In the genomic region with DNA sequence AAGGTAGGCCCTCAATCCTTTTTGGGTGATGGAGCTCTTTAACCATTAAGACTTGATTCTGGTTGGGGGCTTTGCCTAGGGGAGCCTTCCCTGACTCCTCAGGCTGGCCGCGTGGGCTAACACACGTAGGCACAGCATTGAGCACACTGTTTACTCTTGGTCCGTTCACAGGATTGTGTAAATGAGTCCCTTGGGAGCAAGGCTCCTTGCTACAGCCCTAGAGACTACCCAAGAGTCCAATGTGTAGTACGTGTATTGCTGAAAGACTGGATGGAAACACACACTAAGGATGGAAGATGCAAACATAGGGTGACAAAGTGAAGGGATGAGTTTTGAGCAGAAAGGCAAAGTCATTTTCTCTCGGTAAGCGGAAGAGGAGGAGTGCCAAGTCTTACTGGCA, we compare ENCODE assay signal across 1 cellular context.
TF ChIP-seq lines count a peak whose summit lies in the region.

No MANE protein-coding gene starts in this region.

TF ChIP-seq in K562, 482 proteins besides CTCF, POLR2A, EP300 and RAD21:
- TF ChIP-seq NFRKB (IDR thresholded peaks at IDR 0.05; ENCODE audit: low read depth) (0 out of 2 replicates have a peak, but pooled peaks have one; percentile 33), RBM17 (IDR thresholded peaks at IDR 0.05; ENCODE audit: borderline replicate concordance, low read depth, low read length) (no peak), PHB (CRISPR knock-in tag; IDR thresholded peaks at IDR 0.05) (no peak), ESRRB (CRISPR knock-in tag; IDR thresholded peaks at IDR 0.05; ENCODE audit: borderline replicate concordance) (no peak), ZFX (CRISPR knock-in tag; IDR thresholded peaks at IDR 0.05) (peak; percentile 55; the same call in 1 of the 2 replicates), ZNF766 (CRISPR knock-in tag; conservative IDR thresholded peaks at IDR 0.05) (no peak), CHD4 (IDR thresholded peaks at IDR 0.05; ENCODE audit: insufficient read depth, insufficient replicate concordance, low read depth, low read length, poor library complexity, severe bottlenecking) (no peak), NFE2 (IDR thresholded peaks at IDR 0.05; ENCODE audit: low read depth) (no peak), ZC3H11A (IDR thresholded peaks at IDR 0.05; ENCODE audit: low read depth, low read length) (no peak), RBFOX2 (IDR thresholded peaks at IDR 0.05; ENCODE audit: low read depth, low read length) (0 out of 2 replicates have a peak, but pooled peaks have one; percentile 22), MEF2D (tag; conservative IDR thresholded peaks at IDR 0.05; ENCODE audit: low read depth) (0 out of 2 replicates have a peak, but pooled peaks have one; percentile 5), GABPA (tag; conservative IDR thresholded peaks at IDR 0.05; ENCODE audit: low read depth) (peak; percentile 27; the same call in 1 of the 2 replicates), SIRT6 (IDR thresholded peaks at IDR 0.05; ENCODE audit: low read depth, low read length) (no peak), CAMTA2 (CRISPR knock-in tag; conservative IDR thresholded peaks at IDR 0.05) (no peak), HNRNPK (IDR thresholded peaks at IDR 0.05; ENCODE audit: low read depth, low read length, poor library complexity, severe bottlenecking) (no peak), BRD4 (IDR thresholded peaks at IDR 0.05) (no peak)
- TF ChIP-seq, protein P1, sequence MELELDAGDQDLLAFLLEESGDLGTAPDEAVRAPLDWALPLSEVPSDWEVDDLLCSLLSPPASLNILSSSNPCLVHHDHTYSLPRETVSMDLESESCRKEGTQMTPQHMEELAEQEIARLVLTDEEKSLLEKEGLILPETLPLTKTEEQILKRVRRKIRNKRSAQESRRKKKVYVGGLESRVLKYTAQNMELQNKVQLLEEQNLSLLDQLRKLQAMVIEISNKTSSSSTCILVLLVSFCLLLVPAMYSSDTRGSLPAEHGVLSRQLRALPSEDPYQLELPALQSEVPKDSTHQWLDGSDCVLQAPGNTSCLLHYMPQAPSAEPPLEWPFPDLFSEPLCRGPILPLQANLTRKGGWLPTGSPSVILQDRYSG (tag; conservative IDR thresholded peaks at IDR 0.05; ENCODE audit: low read depth): 0 out of 2 replicates have a peak, but pooled peaks have one; percentile 8
- TF ChIP-seq, protein P2, sequence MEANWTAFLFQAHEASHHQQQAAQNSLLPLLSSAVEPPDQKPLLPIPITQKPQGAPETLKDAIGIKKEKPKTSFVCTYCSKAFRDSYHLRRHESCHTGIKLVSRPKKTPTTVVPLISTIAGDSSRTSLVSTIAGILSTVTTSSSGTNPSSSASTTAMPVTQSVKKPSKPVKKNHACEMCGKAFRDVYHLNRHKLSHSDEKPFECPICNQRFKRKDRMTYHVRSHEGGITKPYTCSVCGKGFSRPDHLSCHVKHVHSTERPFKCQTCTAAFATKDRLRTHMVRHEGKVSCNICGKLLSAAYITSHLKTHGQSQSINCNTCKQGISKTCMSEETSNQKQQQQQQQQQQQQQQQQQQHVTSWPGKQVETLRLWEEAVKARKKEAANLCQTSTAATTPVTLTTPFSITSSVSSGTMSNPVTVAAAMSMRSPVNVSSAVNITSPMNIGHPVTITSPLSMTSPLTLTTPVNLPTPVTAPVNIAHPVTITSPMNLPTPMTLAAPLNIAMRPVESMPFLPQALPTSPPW (CRISPR knock-in tag; IDR thresholded peaks at IDR 0.05): peak; percentile 17; the same call in 1 of the 2 replicates
- TF ChIP-seq, protein P3, sequence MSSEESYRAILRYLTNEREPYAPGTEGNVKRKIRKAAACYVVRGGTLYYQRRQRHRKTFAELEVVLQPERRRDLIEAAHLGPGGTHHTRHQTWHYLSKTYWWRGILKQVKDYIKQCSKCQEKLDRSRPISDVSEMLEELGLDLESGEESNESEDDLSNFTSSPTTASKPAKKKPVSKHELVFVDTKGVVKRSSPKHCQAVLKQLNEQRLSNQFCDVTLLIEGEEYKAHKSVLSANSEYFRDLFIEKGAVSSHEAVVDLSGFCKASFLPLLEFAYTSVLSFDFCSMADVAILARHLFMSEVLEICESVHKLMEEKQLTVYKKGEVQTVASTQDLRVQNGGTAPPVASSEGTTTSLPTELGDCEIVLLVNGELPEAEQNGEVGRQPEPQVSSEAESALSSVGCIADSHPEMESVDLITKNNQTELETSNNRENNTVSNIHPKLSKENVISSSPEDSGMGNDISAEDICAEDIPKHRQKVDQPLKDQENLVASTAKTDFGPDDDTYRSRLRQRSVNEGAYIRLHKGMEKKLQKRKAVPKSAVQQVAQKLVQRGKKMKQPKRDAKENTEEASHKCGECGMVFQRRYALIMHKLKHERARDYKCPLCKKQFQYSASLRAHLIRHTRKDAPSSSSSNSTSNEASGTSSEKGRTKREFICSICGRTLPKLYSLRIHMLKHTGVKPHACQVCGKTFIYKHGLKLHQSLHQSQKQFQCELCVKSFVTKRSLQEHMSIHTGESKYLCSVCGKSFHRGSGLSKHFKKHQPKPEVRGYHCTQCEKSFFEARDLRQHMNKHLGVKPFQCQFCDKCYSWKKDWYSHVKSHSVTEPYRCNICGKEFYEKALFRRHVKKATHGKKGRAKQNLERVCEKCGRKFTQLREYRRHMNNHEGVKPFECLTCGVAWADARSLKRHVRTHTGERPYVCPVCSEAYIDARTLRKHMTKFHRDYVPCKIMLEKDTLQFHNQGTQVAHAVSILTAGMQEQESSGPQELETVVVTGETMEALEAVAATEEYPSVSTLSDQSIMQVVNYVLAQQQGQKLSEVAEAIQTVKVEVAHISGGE (CRISPR knock-in tag; IDR thresholded peaks at IDR 0.05): peak in 1 of 3 experiments; percentile 12; a peak in 2 of 6 replicates
- TF ChIP-seq, protein P4, sequence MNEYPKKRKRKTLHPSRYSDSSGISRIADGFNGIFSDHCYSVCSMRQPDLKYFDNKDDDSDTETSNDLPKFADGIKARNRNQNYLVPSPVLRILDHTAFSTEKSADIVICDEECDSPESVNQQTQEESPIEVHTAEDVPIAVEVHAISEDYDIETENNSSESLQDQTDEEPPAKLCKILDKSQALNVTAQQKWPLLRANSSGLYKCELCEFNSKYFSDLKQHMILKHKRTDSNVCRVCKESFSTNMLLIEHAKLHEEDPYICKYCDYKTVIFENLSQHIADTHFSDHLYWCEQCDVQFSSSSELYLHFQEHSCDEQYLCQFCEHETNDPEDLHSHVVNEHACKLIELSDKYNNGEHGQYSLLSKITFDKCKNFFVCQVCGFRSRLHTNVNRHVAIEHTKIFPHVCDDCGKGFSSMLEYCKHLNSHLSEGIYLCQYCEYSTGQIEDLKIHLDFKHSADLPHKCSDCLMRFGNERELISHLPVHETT (CRISPR knock-in tag; conservative IDR thresholded peaks at IDR 0.05 in 1 of 2, IDR thresholded peaks at IDR 0.05 in 1 of 2): peak in 1 of 2 experiments; percentile 9; a peak in 1 of 4 replicates
- TF ChIP-seq, protein P5, sequence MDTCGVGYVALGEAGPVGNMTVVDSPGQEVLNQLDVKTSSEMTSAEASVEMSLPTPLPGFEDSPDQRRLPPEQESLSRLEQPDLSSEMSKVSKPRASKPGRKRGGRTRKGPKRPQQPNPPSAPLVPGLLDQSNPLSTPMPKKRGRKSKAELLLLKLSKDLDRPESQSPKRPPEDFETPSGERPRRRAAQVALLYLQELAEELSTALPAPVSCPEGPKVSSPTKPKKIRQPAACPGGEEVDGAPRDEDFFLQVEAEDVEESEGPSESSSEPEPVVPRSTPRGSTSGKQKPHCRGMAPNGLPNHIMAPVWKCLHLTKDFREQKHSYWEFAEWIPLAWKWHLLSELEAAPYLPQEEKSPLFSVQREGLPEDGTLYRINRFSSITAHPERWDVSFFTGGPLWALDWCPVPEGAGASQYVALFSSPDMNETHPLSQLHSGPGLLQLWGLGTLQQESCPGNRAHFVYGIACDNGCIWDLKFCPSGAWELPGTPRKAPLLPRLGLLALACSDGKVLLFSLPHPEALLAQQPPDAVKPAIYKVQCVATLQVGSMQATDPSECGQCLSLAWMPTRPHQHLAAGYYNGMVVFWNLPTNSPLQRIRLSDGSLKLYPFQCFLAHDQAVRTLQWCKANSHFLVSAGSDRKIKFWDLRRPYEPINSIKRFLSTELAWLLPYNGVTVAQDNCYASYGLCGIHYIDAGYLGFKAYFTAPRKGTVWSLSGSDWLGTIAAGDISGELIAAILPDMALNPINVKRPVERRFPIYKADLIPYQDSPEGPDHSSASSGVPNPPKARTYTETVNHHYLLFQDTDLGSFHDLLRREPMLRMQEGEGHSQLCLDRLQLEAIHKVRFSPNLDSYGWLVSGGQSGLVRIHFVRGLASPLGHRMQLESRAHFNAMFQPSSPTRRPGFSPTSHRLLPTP (IDR thresholded peaks at IDR 0.05; ENCODE audit: borderline replicate concordance, extremely low read depth, insufficient read length): no peak
- TF ChIP-seq, protein P6, sequence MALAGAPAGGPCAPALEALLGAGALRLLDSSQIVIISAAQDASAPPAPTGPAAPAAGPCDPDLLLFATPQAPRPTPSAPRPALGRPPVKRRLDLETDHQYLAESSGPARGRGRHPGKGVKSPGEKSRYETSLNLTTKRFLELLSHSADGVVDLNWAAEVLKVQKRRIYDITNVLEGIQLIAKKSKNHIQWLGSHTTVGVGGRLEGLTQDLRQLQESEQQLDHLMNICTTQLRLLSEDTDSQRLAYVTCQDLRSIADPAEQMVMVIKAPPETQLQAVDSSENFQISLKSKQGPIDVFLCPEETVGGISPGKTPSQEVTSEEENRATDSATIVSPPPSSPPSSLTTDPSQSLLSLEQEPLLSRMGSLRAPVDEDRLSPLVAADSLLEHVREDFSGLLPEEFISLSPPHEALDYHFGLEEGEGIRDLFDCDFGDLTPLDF (CRISPR knock-in tag; IDR thresholded peaks at IDR 0.05): no peak
- TF ChIP-seq, protein P7, sequence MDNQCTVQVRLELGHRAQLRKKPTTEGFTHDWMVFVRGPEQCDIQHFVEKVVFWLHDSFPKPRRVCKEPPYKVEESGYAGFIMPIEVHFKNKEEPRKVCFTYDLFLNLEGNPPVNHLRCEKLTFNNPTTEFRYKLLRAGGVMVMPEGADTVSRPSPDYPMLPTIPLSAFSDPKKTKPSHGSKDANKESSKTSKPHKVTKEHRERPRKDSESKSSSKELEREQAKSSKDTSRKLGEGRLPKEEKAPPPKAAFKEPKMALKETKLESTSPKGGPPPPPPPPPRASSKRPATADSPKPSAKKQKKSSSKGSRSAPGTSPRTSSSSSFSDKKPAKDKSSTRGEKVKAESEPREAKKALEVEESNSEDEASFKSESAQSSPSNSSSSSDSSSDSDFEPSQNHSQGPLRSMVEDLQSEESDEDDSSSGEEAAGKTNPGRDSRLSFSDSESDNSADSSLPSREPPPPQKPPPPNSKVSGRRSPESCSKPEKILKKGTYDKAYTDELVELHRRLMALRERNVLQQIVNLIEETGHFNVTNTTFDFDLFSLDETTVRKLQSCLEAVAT (IDR thresholded peaks at IDR 0.05): peak in 1 of 2 experiments; percentile 53; a peak in 1 of 4 replicates
